ENCODE assay signal across 28 cellular contexts in genomic region chr15:28104326-28104725, GRCh38. TPM values are rescaled to one million over a fixed set of nuclear protein-coding genes. Genes with fewer than 3 reads are reported as not detected.
DNase-seq lines count a peak whose midpoint lies in the region; ATAC-seq, FAIRE-seq and TF ChIP-seq lines count a peak whose summit lies in the region.
"Had no signal": no experiment of that assay in that cellular context is flagged by ENCODE, and none has a peak within 500 bp of the region (broad histone marks: within the 10 kb centered on the region; RNA-seq: fewer than 3 reads in every experiment).

No MANE protein-coding gene starts in this region.

- no CpG with 5 or more reads among the region's 10 CpGs for WGBS in H9 (ENCODE audit: extremely low coverage, insufficient read length, low lambda C conversion rate)
- 76% methylated on average over 9 of the region's 10 CpGs; no CpG with 5 or more reads in 1 of the 2 experiments for WGBS in H1 (ENCODE audit: extremely low coverage in 1 of 2, insufficient coverage in 1 of 2, insufficient read length in 1 of 2, insufficient replicate concordance in 2 of 2, low coverage in 1 of 2, low lambda C conversion rate in 2 of 2, missing lambda C conversion rate in 1 of 2), 2 experiments

- H4K8ac ChIP-seq in H9 (replicated peaks; ENCODE audit: insufficient read length, low read depth, low read length) = no peak overlapping the region
- no peak overlapping the region for H4K8ac ChIP-seq in H1 (ENCODE audit: extremely low read depth, insufficient read depth, low read length)

- H3K18ac ChIP-seq in H9 (ENCODE audit: insufficient read length, low read depth, low read length) (no peak overlapping the region), H1 (ENCODE audit: extremely low read depth, low read length) (peak overlapping the region; percentile 28; the same call in 1 of the 2 replicates)

- H3K4ac ChIP-seq in H9 (ENCODE audit: low read depth, low read length) (no peak overlapping the region), H1 (replicated peaks; ENCODE audit: insufficient read length, low read depth, low read length) (no peak overlapping the region)

- no peaks in the 10 kb centered on the region for H3K79me1 ChIP-seq in H9 (ENCODE audit: insufficient read depth, low read depth, low read length, poor library complexity, severe bottlenecking)
- H3K79me1 ChIP-seq in H1 (ENCODE audit: low read depth, low read length) = no peaks in the 10 kb centered on the region; the same call in none of the 2 replicates

- H3K4me1 Mint-ChIP-seq in H9 = peaks cover 16 to 23% of the 10 kb centered on the region in 2 experiments

- H3K36me3 Mint-ChIP-seq in H9 (ENCODE audit: insufficient read depth in 1 of 3, low read depth in 3 of 3) = peaks cover 0 to 5% (median 0%) of the 10 kb centered on the region in 3 experiments; a peak in 1 of 7 replicates
- H3K36me3 Mint-ChIP-seq: CD4-positive, alpha-beta memory T cell; IgD-negative memory B cell had no signal

- H3K4me1 ChIP-seq in H9 (ENCODE audit: insufficient read depth, low read length) (no peaks in the 10 kb centered on the region; the same call in 1 of the 2 replicates), H1 (replicated peaks in 1 of 4; ENCODE audit: control insufficient read depth in 3 of 4, insufficient read depth in 4 of 4, low read length in 3 of 4) (peaks cover 0 to 7% (median 3%) of the 10 kb centered on the region in 4 experiments; a peak in 4 of 7 replicates)
- H3K4me1 ChIP-seq: A549, Caco-2 had no signal

- no peak overlapping the region for H2AK5ac ChIP-seq in H9 (ENCODE audit: insufficient read length, low read length)
- H2AK5ac ChIP-seq in H1 (ENCODE audit: low read depth, low read length) = no peak overlapping the region

- H3K9me3 Mint-ChIP-seq in H9 = peaks cover 4 to 5% of the 10 kb centered on the region in 2 experiments

- H3K27me3 Mint-ChIP-seq in H9 (ENCODE audit: low read depth) = peaks cover 81% of the 10 kb centered on the region

- TF ChIP-seq EP300 in H1 (IDR thresholded peaks at IDR 0.05; ENCODE audit: borderline replicate concordance in 1 of 2, low read depth in 2 of 2, low read length in 2 of 2) = no peak

- H2BK20ac ChIP-seq in H9 (ENCODE audit: low read depth, low read length, poor library complexity, severe bottlenecking) (no peak overlapping the region), H1 (ENCODE audit: low read length) (no peak overlapping the region)

- no peak overlapping the region for H3K27ac ChIP-seq in H9 (ENCODE audit: insufficient read length, low read depth, low read length)
- no peak overlapping the region for H3K27ac ChIP-seq in H1 (ENCODE audit: low read depth, low read length)
- H3K27ac ChIP-seq: A549; BLaER1 treated with 17β-estradiol and CSF1 and Interleukin-3, amounts not matched to agents 10 nM and 100 nM; GM23248; HL-60; KMS-11 had no signal

- H3K27me3 ChIP-seq in H9 (ENCODE audit: insufficient read depth, low read length) (peaks cover 35% of the 10 kb centered on the region; the same call in 1 of the 2 replicates), H1 (replicated peaks in 1 of 4; ENCODE audit: control insufficient read depth in 3 of 4, extremely low read depth in 1 of 4, insufficient read depth in 3 of 4, low read length in 3 of 4) (peaks cover 9 to 58% (median 46%) of the 10 kb centered on the region in 4 experiments)

- H2BK15ac ChIP-seq in H9 (ENCODE audit: low read depth, low read length) (no peak overlapping the region), H1 (ENCODE audit: low read length) (no peak overlapping the region)

- H4K5ac ChIP-seq in H9 (ENCODE audit: insufficient read length, low read depth, low read length) (no peak overlapping the region), H1 (ENCODE audit: insufficient read length, low read depth, low read length) (no peak overlapping the region)

- no peak overlapping the region for H2BK5ac ChIP-seq in H9 (ENCODE audit: insufficient read length, low read length)
- no peak overlapping the region for H2BK5ac ChIP-seq in H1 (ENCODE audit: low read depth, low read length)

- H3K23ac ChIP-seq in H9 (ENCODE audit: insufficient read length, low read depth, low read length) = no peak overlapping the region
- no peak overlapping the region for H3K23ac ChIP-seq in H1 (ENCODE audit: insufficient read length)

- peak overlapping the region in 1 of 2 experiments; percentile 49; a peak in 1 of 5 replicates for H3K4me3 Mint-ChIP-seq in H9
- H3K4me3 Mint-ChIP-seq: IgD-negative memory B cell had no signal

- H3K23me2 ChIP-seq in H9 (ENCODE audit: insufficient read length, low read depth, low read length, poor library complexity, severe bottlenecking) (peaks cover 11% of the 10 kb centered on the region), H1 (ENCODE audit: low read depth, low read length) (peaks cover 40% of the 10 kb centered on the region)

- H2BK120ac ChIP-seq in H9 (ENCODE audit: low read depth, low read length, poor library complexity, severe bottlenecking) = no peak overlapping the region
- H2BK120ac ChIP-seq in H1 (replicated peaks; ENCODE audit: low read depth, low read length) = no peak overlapping the region

- H3K56ac ChIP-seq in H9 (ENCODE audit: insufficient read length, low read depth, low read length) (no peak overlapping the region), H1 (replicated peaks; ENCODE audit: insufficient read length, low read depth, low read length) (no peak overlapping the region)

- H2AFZ ChIP-seq in H9 (ENCODE audit: low read length) (no peak overlapping the region), H1 (ENCODE audit: low read length) (no peak overlapping the region)
- H2AFZ ChIP-seq: GM23248 had no signal

- intact Hi-C loops in posterior vena cava (cut with DNase I) = no loop called here

- TF ChIP-seq RAD21 in H1 (IDR thresholded peaks at IDR 0.05 in 1 of 2, conservative IDR thresholded peaks at IDR 0.05 in 1 of 2; ENCODE audit: low read depth in 2 of 2, low read length in 2 of 2) = no peak

- H4K20me1 ChIP-seq in H9 (ENCODE audit: control insufficient read depth, insufficient read depth, insufficient read length) (no peaks in the 10 kb centered on the region), H1 (replicated peaks in 1 of 2; ENCODE audit: control insufficient read depth in 1 of 2, insufficient read depth in 2 of 2, low read length in 2 of 2) (peaks cover 0 to 24% of the 10 kb centered on the region in 2 experiments)

- H2BK12ac ChIP-seq in H9 (ENCODE audit: insufficient read length, low read depth, low read length) = no peak overlapping the region
- no peak overlapping the region for H2BK12ac ChIP-seq in H1 (ENCODE audit: low read depth, low read length)

- no peak overlapping the region for H3T11ph ChIP-seq in H9 (ENCODE audit: low read length)

- TF ChIP-seq POLR2A in H1 (IDR thresholded peaks at IDR 0.05; ENCODE audit: control extremely low read depth in 1 of 2, low read depth in 2 of 2, low read length in 2 of 2) = no peak

- no peak overlapping the region for H3K4me3 ChIP-seq in H1 (ENCODE audit: extremely low read depth in 1 of 4, insufficient read depth in 2 of 4, low read depth in 3 of 4, low read length in 4 of 4)
- H3K4me3 ChIP-seq: A549; BLaER1 treated with 17β-estradiol and CSF1 and Interleukin-3, amounts not matched to agents 10 nM and 100 nM; GM23248 had no signal

- H3K4me2 ChIP-seq in H9 (ENCODE audit: insufficient read depth, insufficient read length, low read length) = no peak overlapping the region
- H3K4me2 ChIP-seq in H1 (ENCODE audit: insufficient read depth in 1 of 2, low read depth in 2 of 2, low read length in 2 of 2) = peak overlapping the region in 1 of 2 experiments; percentile 28; a peak in 2 of 4 replicates
- H3K4me2 ChIP-seq: A549; BLaER1 treated with 17β-estradiol and CSF1 and Interleukin-3, amounts not matched to agents 10 nM and 100 nM; KMS-11 had no signal

- no peak for ATAC-seq in GM21390 (IDR thresholded peaks at IDR 0.05; ENCODE audit: unreplicated experiment)
- ATAC-seq: A549, HCT116 had no signal

- no peak overlapping the region for H3K14ac ChIP-seq in H9 (ENCODE audit: insufficient read depth, low read length)
- no peak overlapping the region for H3K14ac ChIP-seq in H1 (ENCODE audit: insufficient read length)

- H3K9me3 ChIP-seq in H9 (ENCODE audit: control insufficient read depth, low read depth, low read length) (no peaks in the 10 kb centered on the region), H1 (ENCODE audit: insufficient read depth in 2 of 2, low read depth in 1 of 2, low read length in 1 of 2) (no peaks in the 10 kb centered on the region; a peak in 1 of 4 replicates)
- H3K9me3 ChIP-seq: A549, Caco-2 had no signal

- no peak overlapping the region for H3K9ac ChIP-seq in H9 (ENCODE audit: extremely low read depth, insufficient read length, low read length)
- no peak overlapping the region for H3K9ac ChIP-seq in H1 (replicated peaks in 1 of 4; ENCODE audit: extremely low read depth in 1 of 4, low read depth in 3 of 4, low read length in 3 of 4)
- H3K9ac ChIP-seq: BLaER1 treated with 17β-estradiol and CSF1 and Interleukin-3, amounts not matched to agents 10 nM and 100 nM; GM23248; KMS-11 had no signal

- no peak overlapping the region for H3K27ac Mint-ChIP-seq in H9
- H3K27ac Mint-ChIP-seq: CD4-positive, alpha-beta memory T cell; IgD-negative memory B cell had no signal

- FAIRE-seq in H1 (lab: Jason Lieb, UNC) = no peak
- FAIRE-seq: A549, GM12892, GM19239 had no signal

- DNase-seq in ELF-1 (ENCODE audit: low read depth, low spot score) (peak; percentile 11), H9 (peak; percentile 47), H1 (ENCODE audit: low read depth in 1 of 2, low spot score in 2 of 2) (no peak), posterior vena cava (ENCODE audit: low spot score) (peak; percentile 53), COR-L47 (lab: John Stamatoyannopoulos, UW) (no peak), dermis blood vessel endothelial cell (no peak), OCI-M1 (lab: John Stamatoyannopoulos, UW) (no peak)
- DNase-seq: AML-193; Caco-2; CD4-positive, alpha-beta memory T cell; DMS79 treated with DMSO at 0.1 percent for 48 hours; GM23248; MM.1S; NCI-H1694; NCI-H2081; NCI-H2227 treated with DMSO at 0.1 percent for 48 hours; NCI-H526 treated with DMSO at 0.1 percent for 48 hours; RPMI8226; SHP77 had no signal

- H3K79me2 ChIP-seq in H9 (ENCODE audit: insufficient read depth, low read length) = no peaks in the 10 kb centered on the region
- H3K79me2 ChIP-seq in H1 (ENCODE audit: control insufficient read depth in 1 of 2, insufficient read depth in 2 of 2, low read length in 2 of 2) = no peaks in the 10 kb centered on the region

- POLR2A ChIA-PET in H1 (lab: Charles Lee; ENCODE audit: partially characterized antibody) = interaction anchor here (0.7 to 1.5 kb wide), 2 partner anchors 9 to 85 kb away, joined by 3 to 4 read pairs; no protein-coding TSS in a partner anchor

- TF ChIP-seq CTCF in H9 (conservative IDR thresholded peaks at IDR 0.05) = no peak
- TF ChIP-seq CTCF in H1 (IDR thresholded peaks at IDR 0.05; ENCODE audit: control extremely low read depth in 1 of 3, insufficient read depth in 1 of 3, low read depth in 1 of 3, low read length in 3 of 3) = no peak

- H3K36me3 ChIP-seq in H1 (ENCODE audit: control insufficient read depth in 2 of 4, insufficient read depth in 4 of 4, low read length in 3 of 4) = peaks cover 0 to 6% (median 0%) of the 10 kb centered on the region in 4 experiments; a peak in 1 of 8 replicates
- H3K36me3 ChIP-seq: BLaER1 treated with 17β-estradiol and CSF1 and Interleukin-3, amounts not matched to agents 10 nM and 100 nM had no signal

- CTCF ChIA-PET in H1 (lab: Charles Lee; ENCODE audit: partially characterized antibody) = interaction anchor here (1.0 to 2.1 kb wide), 3 partner anchors 11 to 23 kb away, joined by 3 to 15 read pairs (median 3); no protein-coding TSS in a partner anchor

- H4K91ac ChIP-seq in H9 (ENCODE audit: insufficient read length, low read depth, low read length) (no peak overlapping the region), H1 (replicated peaks; ENCODE audit: insufficient read length, low read length) (no peak overlapping the region)

RNA-seq across cellular contexts. Expression of gene OCA2, which starts 5.2 kb away (rescaled TPM):
- total RNA-seq in H9 (2021) (0.31 and 0.44 TPM in 2 replicates), posterior vena cava (1 to 10 TPM in 1 of 2 donors, under 1 TPM in 1; 0.38 to 1.4 TPM), dermis blood vessel endothelial cell (not detected in 2 replicates)
- 0.20 and 0.57 TPM in 2 replicates for total RNA-seq in H1 (2021; fragmentation: NEBNext Ultra II Directional; extraction: Animal tissue kit (Norgen Biotek cat#: 25700))
- polyA plus RNA-seq in H1 (2011; rRNA removed) = 0.20 and 0.36 TPM in 2 replicates
- 0.26 TPM for polyA plus RNA-seq in H1 (2011; cell fraction: cytosol; rRNA removed)
- polyA plus RNA-seq in H1 (2011; cell fraction: nucleus; rRNA removed) = 0.40 TPM
- polyA plus RNA-seq in H1 (2012, experiment 1 of 2) = 0.12 to 0.29 TPM (median 0.23 TPM) in 4 replicates
- polyA plus RNA-seq in H1 (2012, experiment 2 of 2) = 0.09 TPM
- 0.30 TPM for polyA plus RNA-seq in H1 (2013, experiment 1 of 2)
- polyA plus RNA-seq in H1 (2013, experiment 2 of 2) = 0.33 TPM
- polyA minus RNA-seq in H1 (2011; rRNA and poly(A)+ RNA removed) = 0.17 and 0.28 TPM in 2 replicates
- not detected for polyA minus RNA-seq in H1 (2011; cell fraction: cytosol; rRNA and poly(A)+ RNA removed)
- polyA minus RNA-seq in H1 (2011; cell fraction: nucleus; rRNA and poly(A)+ RNA removed) = 1.00 TPM
- total RNA-seq: CD4-positive, alpha-beta memory T cell; GM23248 had no signal
- polyA plus RNA-seq: CD4-positive, alpha-beta memory T cell; GM23248; IgD-negative memory B cell had no signal

Comparison
In these comparisons a context has a peak if more than half of its experiments do, and no peak if none do; other contexts are left out.
1. DNase-seq: peak in ELF-1 (single experiment), H9 (single experiment) and posterior vena cava (single experiment); none in H1 (0 of 2), COR-L47 (single experiment), dermis blood vessel endothelial cell (single experiment) and OCI-M1 (single experiment).